ENCODE assay signal across 8 cellular contexts in the genomic region with DNA sequence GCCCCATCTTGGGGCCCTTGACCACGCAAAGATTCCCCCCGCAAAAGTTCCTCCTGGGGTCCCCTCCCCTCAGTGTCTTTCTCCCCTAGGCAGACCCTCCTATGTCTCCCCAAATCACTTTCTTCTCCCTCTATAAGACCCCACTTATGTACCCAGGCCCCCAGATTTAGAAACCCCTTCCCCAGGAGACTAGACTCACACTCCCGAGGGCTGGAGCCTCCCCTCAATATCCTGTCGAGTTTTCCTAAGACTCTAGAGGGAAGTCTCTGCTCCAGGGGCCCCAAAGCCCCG. TPM values are rescaled to one million over a fixed set of nuclear protein-coding genes. Genes with fewer than 3 reads are reported as not detected.
A peak's percentile ranks its signal among the peaks of the same experiment; 100 is the strongest.
DNase-seq lines count a peak whose midpoint lies in the region; ATAC-seq and TF ChIP-seq lines count a peak whose summit lies in the region.

No MANE protein-coding gene starts in this region.

- no peak overlapping the region for H2AFZ ChIP-seq in KMS-11 (ENCODE audit: low read depth)

- DNase-seq in AG09309 (ENCODE audit: low read depth), result no peak
- DNase-seq in choroid plexus epithelial cell (ENCODE audit: low read depth), result no peak
- no peak for DNase-seq in naive B cell
- DNase-seq in ureter (ENCODE audit: low spot score), result no peak
- no peak for DNase-seq in ecto neural progenitor cell (ENCODE audit: low spot score)

- no peaks in the 10 kb centered on the region for H3K9me3 Mint-ChIP-seq in naive B cell

- peaks cover 2% of the 10 kb centered on the region; the same call in 1 of the 2 replicates for H3K36me3 ChIP-seq in KMS-11 (ENCODE audit: insufficient read depth)

- H3K4me1 ChIP-seq in KMS-11 (ENCODE audit: low read depth, poor library complexity, severe bottlenecking), result peaks cover 32% of the 10 kb centered on the region

- H3K4me3 Mint-ChIP-seq in naive B cell, result peak overlapping the region; percentile 92 to 98 (median 95)

- no peaks in the 10 kb centered on the region for H3K27me3 ChIP-seq in KMS-11 (ENCODE audit: insufficient read depth, low read depth)

- H3K4me3 ChIP-seq in AG09309 (ENCODE audit: control insufficient read depth, low read depth, low read length) (peak overlapping the region; percentile 96), KMS-11 (IDR thresholded peaks at IDR 0.05; ENCODE audit: insufficient read depth, low read depth, low read length) (no peak overlapping the region), choroid plexus epithelial cell (ENCODE audit: low read depth, low read length) (peak overlapping the region; percentile 86)

- no peak for ATAC-seq in naive B cell (ENCODE audit: low read depth in 2 of 2)
- ATAC-seq in HG02938 (IDR thresholded peaks at IDR 0.05; ENCODE audit: unreplicated experiment), result no peak
- ATAC-seq in esophagus mucosa, result no peak

- H4K20me1 ChIP-seq in KMS-11 (ENCODE audit: insufficient read depth), result peaks cover 35% of the 10 kb centered on the region

- H3K27me3 Mint-ChIP-seq in naive B cell, result no peaks in the 10 kb centered on the region

- H3K4me1 Mint-ChIP-seq in naive B cell, result peaks cover 50 to 63% (median 57%) of the 10 kb centered on the region in 3 donors

- peaks cover 65% of the 10 kb centered on the region for H3K79me2 ChIP-seq in KMS-11 (ENCODE audit: insufficient read depth, low read depth)

- H3K36me3 Mint-ChIP-seq in naive B cell, result no peaks in the 10 kb centered on the region

- TF ChIP-seq CTCF in AG09309 (IDR thresholded peaks at IDR 0.05; ENCODE audit: control insufficient read depth, insufficient read depth, low read depth, low read length, missing control alignments) (no peak), KMS-11 (conservative IDR thresholded peaks at IDR 0.05; ENCODE audit: low read depth, low read length) (no peak), choroid plexus epithelial cell (conservative IDR thresholded peaks at IDR 0.05; ENCODE audit: low read depth, low read length) (no peak)

- H3K4me2 ChIP-seq in KMS-11, result peak overlapping the region; percentile 86

- H3K27ac ChIP-seq in KMS-11, result peak overlapping the region; percentile 98

- H3K9ac ChIP-seq in KMS-11, result peak overlapping the region; percentile 99

- H3K27ac Mint-ChIP-seq in naive B cell, result peak overlapping the region in 4 of 6 donors; percentile 15 to 90 (median 74)

RNA-seq across cellular contexts. Expression of gene SLC1A5, which starts 1.4 kb away (rescaled TPM):
- polyA plus RNA-seq in naive B cell (ENCODE audit: low read depth in 6 of 6), result 10 to 100 TPM in 2 of 6 donors, 1 to 10 TPM in 4; 4.9 to 12.1 (median 7.9) TPM
- 344 TPM for total RNA-seq in ureter
- 113 TPM for total RNA-seq in esophagus mucosa

RNA-seq across cellular contexts. Expression of gene STRN4, which starts 40.7 kb away (rescaled TPM):
- polyA plus RNA-seq in naive B cell (ENCODE audit: low read depth in 6 of 6), result 10 to 100 TPM in 5 of 6 donors, 1 to 10 TPM in 1; 6.0 to 38.0 (median 15.5) TPM
- total RNA-seq in ureter (67.6 TPM), esophagus mucosa (44.5 TPM)

RNA-seq across cellular contexts. Expression of gene FKRP, which starts 41.1 kb away (rescaled TPM):
- 10 to 100 TPM in 1 of 6 donors, 1 to 10 TPM in 5; 2.0 to 10.1 (median 6.0) TPM for polyA plus RNA-seq in naive B cell (ENCODE audit: low read depth in 6 of 6)
- total RNA-seq in ureter (20.6 TPM), esophagus mucosa (7.8 TPM)
